ENCODE assay signal across 8 cellular contexts in genomic region chr15:67065531-67066005, GRCh38. TPM values are rescaled to one million over a fixed set of nuclear protein-coding genes. Genes with fewer than 3 reads are reported as not detected.
DNase-seq lines count a peak whose midpoint lies in the region; ATAC-seq and TF ChIP-seq lines count a peak whose summit lies in the region.

TSS of gene SMAD3 (plus strand) at chr15:67065602. CDS start at chr15:67066155, 553 bp downstream.

- H3K9me3 Mint-ChIP-seq in activated CD8-positive, alpha-beta T cell treated with anti-CD3 and anti-CD28 coated beads for 36 hours = no peaks in the 10 kb centered on the region

- peak; percentile 87 for DNase-seq in GM13976 (ENCODE audit: low spot score)
- DNase-seq in NCI-H446 treated with DMSO at 0.1 percent for 48 hours (lab: John Stamatoyannopoulos, UW) = peak; percentile 4
- peak; percentile 80 for DNase-seq in activated CD8-positive, alpha-beta T cell treated with anti-CD3 and anti-CD28 coated beads for 36 hours
- peak; percentile 91 for DNase-seq in lower lobe of right lung
- DNase-seq in stimulated activated CD4-positive, alpha-beta T cell treated with anti-CD3 and anti-CD28 coated beads, TNF-alpha, amount 100 ng/mL, for 1 hour (ENCODE audit: low read depth in 3 of 3, low spot score in 1 of 3) = peak; percentile 48 to 50 (median 50)

- H3K27ac ChIP-seq in ectodermal cell (ENCODE audit: insufficient read depth, low read depth, low read length, poor library complexity, severe bottlenecking) (peak within 1 kb of the TSS; percentile 79), lower lobe of right lung (peak within 1 kb of the TSS; percentile 91)

- H3K36me3 Mint-ChIP-seq in activated CD8-positive, alpha-beta T cell treated with anti-CD3 and anti-CD28 coated beads for 36 hours (ENCODE audit: low read depth) = peaks cover 7% of the 10 kb centered on the region

- H3K4me1 ChIP-seq in ectodermal cell (ENCODE audit: control insufficient read depth, insufficient read depth, low read length) = peaks cover 40% of the 10 kb centered on the region
- peaks cover 52% of the 10 kb centered on the region for H3K4me1 ChIP-seq in lower lobe of right lung

- peaks cover 44% of the 10 kb centered on the region for H3K4me1 Mint-ChIP-seq in activated CD8-positive, alpha-beta T cell treated with anti-CD3 and anti-CD28 coated beads for 36 hours (ENCODE audit: low read depth)

- H3K36me3 ChIP-seq in ectodermal cell (ENCODE audit: control insufficient read depth, insufficient read depth, low read length) = no peaks in the 10 kb centered on the region
- no peaks in the 10 kb centered on the region for H3K36me3 ChIP-seq in lower lobe of right lung

- H3K4me3 Mint-ChIP-seq in activated CD8-positive, alpha-beta T cell treated with anti-CD3 and anti-CD28 coated beads for 36 hours = peak within 1 kb of the TSS; percentile 92

- peak within 1 kb of the TSS; percentile 80 for H3K4me3 ChIP-seq in ectodermal cell (ENCODE audit: insufficient read depth, low read depth, low read length)
- peak within 1 kb of the TSS; percentile 79 for H3K4me3 ChIP-seq in lower lobe of right lung

- intact Hi-C loops in activated CD8-positive, alpha-beta T cell treated with anti-CD3 and anti-CD28 coated beads for 36 hours (cut with micrococcal nuclease) = loop anchor here (5.0 kb wide), 2 partner anchors 33 to 37 kb away; no protein-coding TSS in a partner anchor
- intact Hi-C loops in lower lobe of right lung (cut with DNase I) = no loop called here

- peak within 1 kb of the TSS; percentile 93 for H3K27ac Mint-ChIP-seq in activated CD8-positive, alpha-beta T cell treated with anti-CD3 and anti-CD28 coated beads for 36 hours

- CTCF ChIA-PET in activated CD8-positive, alpha-beta T cell treated with anti-CD3 and anti-CD28 coated beads for 36 hours (lab: Charles Lee) = interaction anchor here (0.7 to 1.1 kb wide), 3 partner anchors 17 to 36 kb away, joined by 3 to 4 read pairs (median 4); no protein-coding TSS in a partner anchor

- ATAC-seq in HG02759 (IDR thresholded peaks at IDR 0.05; ENCODE audit: unreplicated experiment) (peak; percentile 62), lower lobe of right lung (peak; percentile 88 to 92), GM18520 (IDR thresholded peaks at IDR 0.05; ENCODE audit: unreplicated experiment) (no peak)
- ATAC-seq in activated CD8-positive, alpha-beta T cell treated with anti-CD3 and anti-CD28 coated beads for 36 hours = peak; percentile 51

- H3K27me3 ChIP-seq in ectodermal cell (ENCODE audit: control insufficient read depth, insufficient read depth, low read length, poor library complexity, severe bottlenecking) (peaks cover 21% of the 10 kb centered on the region), lower lobe of right lung (ENCODE audit: low read depth) (no peaks in the 10 kb centered on the region)

- in situ Hi-C loops in GM13976 (cut with MboI; ENCODE audit: low sequenced_read_pairs, unreplicated experiment) = no loop called here

- H3K9me3 ChIP-seq in ectodermal cell (ENCODE audit: control insufficient read depth, low read length) (no peaks in the 10 kb centered on the region), lower lobe of right lung (no peaks in the 10 kb centered on the region)

- POLR2A ChIA-PET in activated CD8-positive, alpha-beta T cell treated with anti-CD3 and anti-CD28 coated beads for 36 hours (lab: Charles Lee) = interaction anchor here (0.9 to 4.7 kb wide), 6 partner anchors 8 to 110 kb away, joined by 3 to 37 read pairs (median 7); no protein-coding TSS in a partner anchor

- TF ChIP-seq CTCF in GM13976 (IDR thresholded peaks at IDR 0.05; ENCODE audit: borderline replicate concordance, control extremely low read depth, extremely low read depth, insufficient read depth, missing control alignments) = no peak
- no peak for TF ChIP-seq CTCF in activated CD8-positive, alpha-beta T cell treated with anti-CD3 and anti-CD28 coated beads for 36 hours (IDR thresholded peaks at IDR 0.05)
- no peak for TF ChIP-seq CTCF in lower lobe of right lung (IDR thresholded peaks at IDR 0.05)

- 0% methylated on average over 63 of the region's 63 CpGs for WGBS in ectodermal cell, 2 experiments

- H3K27me3 Mint-ChIP-seq in activated CD8-positive, alpha-beta T cell treated with anti-CD3 and anti-CD28 coated beads for 36 hours = peaks cover 15% of the 10 kb centered on the region

RNA-seq across cellular contexts. Expression of gene SMAD3, which starts in this region (rescaled TPM):
- total RNA-seq in activated CD8-positive, alpha-beta T cell treated with anti-CD3 and anti-CD28 coated beads for 36 hours = 10 to 100 TPM; 22.3 to 24.7 TPM
- polyA plus RNA-seq in ectodermal cell (2013, experiment 1 of 4) = 32.7 TPM
- polyA plus RNA-seq in ectodermal cell (2013, experiment 2 of 4) = 30.2 TPM
- 21.6 TPM for polyA plus RNA-seq in ectodermal cell (2013, experiment 3 of 4)
- 27.4 TPM for polyA plus RNA-seq in ectodermal cell (2013, experiment 4 of 4)
- total RNA-seq in lower lobe of right lung = 25.7 TPM

Comparison
In these comparisons a context has a peak if more than half of its experiments do, and no peak if none do; other contexts are left out.
1. DNase-seq: peak in every context shown above with its lines; median percentile 91 in lower lobe of right lung; 87 in GM13976; 80 in activated CD8-positive, alpha-beta T cell treated with anti-CD3 and anti-CD28 coated beads for 36 hours; 50 in stimulated activated CD4-positive, alpha-beta T cell treated with anti-CD3 and anti-CD28 coated beads, TNF-alpha, amount 100 ng/mL, for 1 hour; 4 in NCI-H446 treated with DMSO at 0.1 percent for 48 hours.